In the genomic region with DNA sequence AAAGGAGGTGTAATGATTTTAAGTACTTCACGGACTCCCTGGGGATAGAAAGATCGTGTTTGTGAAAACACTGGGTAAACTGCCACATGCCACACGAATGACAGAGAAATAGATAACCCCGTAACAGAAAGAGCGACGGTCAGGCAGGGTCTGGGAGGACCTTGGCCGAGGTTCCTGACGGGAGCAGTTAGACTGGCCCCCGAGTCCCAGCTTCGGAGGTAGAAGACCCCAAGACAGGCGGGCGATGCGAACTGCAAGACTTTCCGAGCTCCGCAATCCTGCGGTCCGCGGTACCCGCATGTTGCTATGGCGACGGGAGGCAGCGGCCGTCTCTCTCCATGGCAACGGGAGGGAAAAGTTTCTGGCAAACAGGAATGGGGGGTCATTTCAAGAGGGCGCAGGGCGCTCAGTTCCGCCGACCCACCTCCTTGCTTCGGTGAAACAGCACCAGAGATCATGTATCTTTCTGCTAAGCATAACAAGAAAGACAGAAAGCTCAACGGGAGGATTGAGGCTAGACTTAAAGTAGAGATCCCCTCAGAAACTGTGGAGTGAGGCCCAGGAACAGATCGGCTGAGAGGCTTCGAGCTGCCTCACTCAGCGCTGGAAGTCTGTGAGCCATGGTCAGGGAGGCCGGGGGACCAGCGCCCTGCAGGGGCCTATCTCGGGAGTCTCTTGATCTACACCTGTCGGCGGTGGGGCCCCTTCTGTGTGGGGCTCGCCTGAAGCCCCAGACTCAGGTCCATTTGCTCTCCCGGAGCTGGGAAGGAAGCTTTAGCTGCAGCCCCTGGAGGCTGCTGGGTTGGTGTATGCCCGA, we compare ENCODE assay signal across 9 cellular contexts. TPM values are rescaled to one million over a fixed set of nuclear protein-coding genes. Genes with fewer than 3 reads are reported as not detected.
DNase-seq lines count a peak whose midpoint lies in the region; TF ChIP-seq lines count a peak whose summit lies in the region.
"Had no signal": no experiment of that assay in that cellular context is flagged by ENCODE, and none has a peak within 500 bp of the region (broad histone marks: within the 10 kb centered on the region; RNA-seq: fewer than 3 reads in every experiment).

No MANE protein-coding gene starts in this region.

- no peak overlapping the region for H3K4me2 ChIP-seq in neural cell (ENCODE audit: low read length)

- no peak for TF ChIP-seq RAD21 in neural cell (conservative IDR thresholded peaks at IDR 0.05)

- no peaks in the 10 kb centered on the region for H4K20me1 ChIP-seq in neural cell (ENCODE audit: insufficient read depth)

- no peaks in the 10 kb centered on the region for H3K9me2 ChIP-seq in neural cell (ENCODE audit: insufficient read depth, low read length)

- no peaks in the 10 kb centered on the region for H3K9me3 ChIP-seq in neural cell (ENCODE audit: low read length)

- peaks cover 5% of the 10 kb centered on the region for H3F3A ChIP-seq in neural cell (ENCODE audit: insufficient read depth, low read length, poor library complexity, severe bottlenecking)

- H3K36me3 ChIP-seq in neural cell (ENCODE audit: insufficient read depth, low read length): no peaks in the 10 kb centered on the region

- TF ChIP-seq CTCF in neural cell (IDR thresholded peaks at IDR 0.05; ENCODE audit: poor library complexity, severe bottlenecking): no peak

- TF ChIP-seq EP300 in neural cell (conservative IDR thresholded peaks at IDR 0.05; ENCODE audit: poor library complexity, severe bottlenecking): peak; percentile 29

- peak overlapping the region; percentile 82 for H3K4me3 ChIP-seq in neural cell (ENCODE audit: low read length)

- H3K27ac ChIP-seq in neural cell (ENCODE audit: low read length): no peak overlapping the region

- peaks cover 41% of the 10 kb centered on the region for H3K27me3 ChIP-seq in neural cell (ENCODE audit: insufficient read depth, low read depth, low read length)

- no peak overlapping the region for H3K9ac ChIP-seq in neural cell (ENCODE audit: low read length)

- H3K79me2 ChIP-seq in neural cell (replicated peaks; ENCODE audit: insufficient read depth, low read length): no peaks in the 10 kb centered on the region

- no peak overlapping the region for H2AFZ ChIP-seq in neural cell (ENCODE audit: low read depth, low read length)

- DNase-seq in COR-L47 (lab: John Stamatoyannopoulos, UW): peak; percentile 27
- DNase-seq in M059J (ENCODE audit: low read depth): peak; percentile 20
- DNase-seq in dermis blood vessel endothelial cell: peak; percentile 10
- no peak for DNase-seq in NOMO-1 (lab: John Stamatoyannopoulos, UW; ENCODE audit: unreplicated experiment in 2 of 2)
- DNase-seq in GOT3 (lab: John Stamatoyannopoulos, UW): no peak
- DNase-seq in epidermal melanocyte (ENCODE audit: insufficient read length, low spot score): no peak
- DNase-seq in stimulated activated CD4-positive, alpha-beta T cell treated with anti-CD3 and anti-CD28 coated beads, Interleukin-2, amount 100 ng/mL, for 48 hours: no peak

TF ChIP-seq in neural cell, 6 proteins besides CTCF, POLR2A, EP300 and RAD21:
- TF ChIP-seq TAF1 (IDR thresholded peaks at IDR 0.05; ENCODE audit: low read depth) (no peak), MXI1 (conservative IDR thresholded peaks at IDR 0.05; ENCODE audit: poor library complexity, severe bottlenecking) (peak; percentile 45), SMC3 (conservative IDR thresholded peaks at IDR 0.05; ENCODE audit: poor library complexity) (peak; percentile 16), POLR2AphosphoS5 (IDR thresholded peaks at IDR 0.05) (no peak), REST (IDR thresholded peaks at IDR 0.05; ENCODE audit: borderline replicate concordance) (peak; percentile 16), EZH2 (IDR thresholded peaks at IDR 0.05; ENCODE audit: borderline replicate concordance, insufficient read depth, low read length, poor library complexity, severe bottlenecking) (no peak)

RNA-seq across cellular contexts. Expression of gene SYT6, which starts 0.7 kb away (rescaled TPM):
- total RNA-seq in M059J (2014; rRNA removed; shearing (Covaris generic)): not detected in 2 replicates
- not detected in 2 replicates for total RNA-seq in dermis blood vessel endothelial cell
- polyA plus RNA-seq in neural cell: 8.1 and 9.9 TPM in 2 replicates
- 17.5 and 18.3 TPM in 2 replicates for polyA minus RNA-seq in neural cell
- polyA plus RNA-seq: esophagus had no signal

Comparison
In these comparisons a context has a peak if more than half of its experiments do, and no peak if none do; other contexts are left out.
1. DNase-seq: peak in COR-L47 (single experiment), M059J (single experiment) and dermis blood vessel endothelial cell (single experiment); none in NOMO-1 (0 of 2), GOT3 (single experiment), epidermal melanocyte (single experiment) and stimulated activated CD4-positive, alpha-beta T cell treated with anti-CD3 and anti-CD28 coated beads, Interleukin-2, amount 100 ng/mL, for 48 hours (0 of 2).